Comparison of ENCODE assay signal across 20 cellular contexts in genomic region chr7:5357951-5358350, GRCh38.
DNase-seq lines count a peak whose midpoint lies in the region; ATAC-seq and TF ChIP-seq lines count a peak whose summit lies in the region.
"Had no signal": no experiment of that assay in that cellular context is flagged by ENCODE, and none has a peak within 500 bp of the region (broad histone marks: within the 10 kb centered on the region; RNA-seq: fewer than 3 reads in every experiment).

No MANE protein-coding gene starts in this region.

- H3K4me3 ChIP-seq in left lung (no peak overlapping the region), rectal smooth muscle tissue (ENCODE audit: low read length) (no peak overlapping the region)
- H3K4me3 ChIP-seq: psoas muscle, uterus had no signal

- intact Hi-C loops in left lung (cut with DNase I) = loop anchor here in 1 of 2 donors (10.0 kb wide), 1 partner anchor 123 kb away; no protein-coding TSS in a partner anchor

- peak overlapping the region; percentile 28 to 33 for H3K27ac ChIP-seq in left lung
- peak overlapping the region; percentile 55 for H3K27ac ChIP-seq in rectal smooth muscle tissue (ENCODE audit: low read depth, low read length)
- H3K27ac ChIP-seq: psoas muscle had no signal

- H3K9ac ChIP-seq in rectal smooth muscle tissue (ENCODE audit: low read length) = no peak overlapping the region

- H3K27me3 ChIP-seq in left lung (no peaks in the 10 kb centered on the region), rectal smooth muscle tissue (ENCODE audit: control insufficient read depth, insufficient read depth, low read length) (no peaks in the 10 kb centered on the region)
- H3K27me3 ChIP-seq: BE2C, uterus had no signal

- no peaks in the 10 kb centered on the region for H3K9me3 ChIP-seq in left lung
- H3K9me3 ChIP-seq: BE2C, psoas muscle, uterus had no signal

- peak; percentile 90 for DNase-seq in DMS79 treated with DMSO at 0.1 percent for 48 hours (lab: John Stamatoyannopoulos, UW)
- DNase-seq in astrocyte of the hippocampus (ENCODE audit: low read depth, low spot score) = peak; percentile 51
- DNase-seq in left lung = no peak
- DNase-seq in NCI-H2171 treated with DMSO at 0.1 percent for 48 hours (lab: John Stamatoyannopoulos, UW) = no peak
- DNase-seq: activated CD4-positive, alpha-beta T cell treated with anti-CD3 and anti-CD28 coated beads for 48 hours; BE2C; cerebellar nuclear complex; DMS53; hypothalamus; Karpas-422; left ventricle myocardium superior; NCI-H1694 treated with DMSO at 0.1 percent for 48 hours; NCI-H524 treated with DMSO at 0.1 percent for 48 hours; NK-92 treated with Interleukin-12 subunit alpha and Interleukin-12 subunit beta, amount 100 ng/mL, for 24 hours; psoas muscle; uterus had no signal

- peak; percentile 31 for ATAC-seq in left lung
- ATAC-seq in GM18873 (IDR thresholded peaks at IDR 0.05; ENCODE audit: low FRiP score, unreplicated experiment) = no peak
- no peak for ATAC-seq in HG03565 (IDR thresholded peaks at IDR 0.05; ENCODE audit: unreplicated experiment)
- ATAC-seq in activated CD4-positive, CD25-positive, alpha-beta regulatory T cell treated with anti-CD3 and anti-CD28 coated beads, Interleukin-2, amount 50 U/mL, for 24 hours = no peak
- ATAC-seq: left ventricle myocardium superior, psoas muscle had no signal

- H3K36me3 ChIP-seq in left lung (peaks cover 0 to 100% of the 10 kb centered on the region in 2 donors), rectal smooth muscle tissue (ENCODE audit: control insufficient read depth, insufficient read depth, low read length) (peaks cover 48% of the 10 kb centered on the region)
- H3K36me3 ChIP-seq: uterus had no signal

- TF ChIP-seq CTCF in left lung (IDR thresholded peaks at IDR 0.05) = no peak

- H3K4me1 ChIP-seq in left lung (peaks cover 11 to 31% of the 10 kb centered on the region in 2 donors), rectal smooth muscle tissue (ENCODE audit: control insufficient read depth, insufficient read depth, low read length) (peaks cover 35% of the 10 kb centered on the region)
- H3K4me1 ChIP-seq: uterus had no signal

Comparison
In these comparisons a context has a peak if more than half of its experiments do, and no peak if none do; other contexts are left out.
1. DNase-seq: peak in DMS79 treated with DMSO at 0.1 percent for 48 hours (single experiment) and astrocyte of the hippocampus (single experiment); none in left lung (0 of 2) and NCI-H2171 treated with DMSO at 0.1 percent for 48 hours (single experiment).